In genomic region chr2:102072741-102073140, GRCh38 we compare ENCODE assay signal across 16 cellular contexts.
DNase-seq lines count a peak whose midpoint lies in the region; ATAC-seq and TF ChIP-seq lines count a peak whose summit lies in the region.
"Had no signal": no experiment of that assay in that cellular context is flagged by ENCODE, and none has a peak within 500 bp of the region (broad histone marks: within the 10 kb centered on the region; RNA-seq: fewer than 3 reads in every experiment).

No MANE protein-coding gene starts in this region.

- peaks cover 17% of the 10 kb centered on the region for H3K4me1 Mint-ChIP-seq in activated T-cell treated with anti-CD3 and anti-CD28 coated beads, Interleukin-2, amount 50 U/mL, for 72 hours (ENCODE audit: low read depth)

- H3K36me3 ChIP-seq in psoas muscle (ENCODE audit: insufficient read depth in 1 of 2, low read depth in 1 of 2), result no peaks in the 10 kb centered on the region

- no peaks in the 10 kb centered on the region for H3K27me3 ChIP-seq in psoas muscle (ENCODE audit: insufficient read depth in 3 of 3, low read length in 2 of 3)

- peaks cover 21% of the 10 kb centered on the region for H3K4me1 ChIP-seq in psoas muscle

- peaks cover 0 to 3% of the 10 kb centered on the region in 2 donors for H3K9me3 Mint-ChIP-seq in activated T-cell treated with anti-CD3 and anti-CD28 coated beads, Interleukin-2, amount 50 U/mL, for 72 hours

- no peaks in the 10 kb centered on the region for H3K9me3 ChIP-seq in psoas muscle

- intact Hi-C loops in psoas muscle (cut with DNase I), result no loop called here
- intact Hi-C loops in posterior vena cava (cut with DNase I), result no loop called here

- no peak overlapping the region for H3K27ac Mint-ChIP-seq in activated T-cell treated with anti-CD3 and anti-CD28 coated beads, Interleukin-2, amount 50 U/mL, for 72 hours
- H3K27ac Mint-ChIP-seq: CD4-positive, alpha-beta memory T cell had no signal

- no peak for ATAC-seq in psoas muscle
- ATAC-seq in activated T-cell treated with anti-CD3 and anti-CD28 coated beads, Interleukin-2, amount 50 U/mL, for 72 hours (replicated peaks in 1 of 2), result no peak

- WGBS in psoas muscle, 3 donors, result 87 to 95% (median 90%) methylated on average over 5 of the region's 5 CpGs

- H3K27ac ChIP-seq in psoas muscle, result no peak overlapping the region

- H3K27me3 Mint-ChIP-seq in activated T-cell treated with anti-CD3 and anti-CD28 coated beads, Interleukin-2, amount 50 U/mL, for 72 hours (ENCODE audit: low read depth), result peaks cover 6% of the 10 kb centered on the region
- H3K27me3 Mint-ChIP-seq: CD4-positive, alpha-beta memory T cell had no signal

- no peak for TF ChIP-seq CTCF in psoas muscle (IDR thresholded peaks at IDR 0.05)

- H3K36me3 Mint-ChIP-seq in activated T-cell treated with anti-CD3 and anti-CD28 coated beads, Interleukin-2, amount 50 U/mL, for 72 hours (ENCODE audit: insufficient read depth in 2 of 2), result peaks cover 3 to 8% of the 10 kb centered on the region in 2 donors
- H3K36me3 Mint-ChIP-seq: CD4-positive, alpha-beta memory T cell had no signal

- no peak overlapping the region for H3K4me3 Mint-ChIP-seq in activated T-cell treated with anti-CD3 and anti-CD28 coated beads, Interleukin-2, amount 50 U/mL, for 72 hours
- H3K4me3 Mint-ChIP-seq: CD4-positive, alpha-beta memory T cell had no signal

- peak overlapping the region; percentile 66 for H3K4me3 ChIP-seq in psoas muscle

- DNase-seq in EH (ENCODE audit: low read depth), result peak; percentile 50
- peak; percentile 72 for DNase-seq in RPMI7951 (ENCODE audit: low read depth)
- peak; percentile 72 for DNase-seq in fibroblast of peridontal ligament (ENCODE audit: extremely low read depth)
- DNase-seq in psoas muscle, result no peak
- DNase-seq in posterior vena cava (ENCODE audit: low spot score), result no peak
- DNase-seq in DMS153 treated with DMSO at 0.1 percent for 48 hours (lab: John Stamatoyannopoulos, UW; ENCODE audit: unreplicated experiment), result no peak
- DNase-seq in activated T-cell treated with anti-CD3 and anti-CD28 coated beads, Interleukin-2, amount 50 U/mL, for 72 hours, result no peak
- DNase-seq: CD4-positive, alpha-beta memory T cell; DMS79 treated with DMSO at 0.1 percent for 48 hours; GF-D8; MV-4-11; NCI-H1417; NCI-H1930; NCI-H446; NCI-H69; SHP77 had no signal

Comparison
In these comparisons a context has a peak if more than half of its experiments do, and no peak if none do; other contexts are left out.
1. DNase-seq: peak in EH (single experiment), RPMI7951 (single experiment) and fibroblast of peridontal ligament (single experiment); none in psoas muscle (0 of 2), posterior vena cava (single experiment), DMS153 treated with DMSO at 0.1 percent for 48 hours (single experiment) and activated T-cell treated with anti-CD3 and anti-CD28 coated beads, Interleukin-2, amount 50 U/mL, for 72 hours (0 of 2).